Comparison of ENCODE assay signal across 1 cellular context in the genomic region with DNA sequence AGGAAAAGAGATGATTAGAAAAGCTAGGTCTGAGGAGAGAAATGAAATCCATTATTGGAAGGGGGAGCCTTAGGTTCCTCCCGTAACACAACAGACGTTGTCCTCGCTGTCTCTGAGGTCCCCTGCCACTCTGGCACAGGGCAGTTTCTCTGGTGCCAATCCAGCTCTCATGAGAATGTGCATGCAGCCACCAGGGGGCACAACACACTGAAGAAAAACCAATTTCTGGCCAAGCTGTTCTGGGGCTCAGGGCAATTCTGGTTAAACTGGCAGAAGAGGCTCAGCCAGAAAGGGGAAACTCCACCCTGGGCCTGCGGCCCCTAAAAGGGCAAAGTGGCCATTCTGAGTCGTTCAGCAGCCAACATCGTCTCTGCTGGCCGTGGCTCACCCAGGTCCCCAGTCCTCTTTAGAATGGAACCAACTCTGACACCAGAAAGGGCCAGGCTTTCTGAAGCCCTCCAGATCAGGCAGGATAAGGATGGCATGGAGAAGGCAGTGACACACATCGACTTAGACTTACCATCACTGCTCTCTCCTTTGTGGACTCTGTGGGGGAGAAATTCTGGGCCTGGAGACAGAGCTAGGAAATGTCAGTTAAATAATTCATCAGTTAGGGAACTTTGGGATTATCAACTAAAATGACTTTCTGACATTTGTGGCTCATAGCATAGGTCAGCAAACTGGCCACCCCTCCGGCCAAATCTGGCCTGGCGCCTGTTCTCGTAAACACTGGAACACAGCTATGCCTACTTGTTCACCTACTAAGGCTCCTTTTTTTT.
TF ChIP-seq lines count a peak whose summit lies in the region.

No MANE protein-coding gene starts in this region.

TF ChIP-seq in GM12878, 131 proteins besides CTCF, POLR2A, EP300 and RAD21 (continued from another document):
- TF ChIP-seq E4F1 (IDR thresholded peaks at IDR 0.05; ENCODE audit: borderline replicate concordance, partially characterized antibody) (no peak), SIX5 (IDR thresholded peaks at IDR 0.05; ENCODE audit: low read depth, low read length, severe bottlenecking) (no peak), MTA2 (IDR thresholded peaks at IDR 0.05; ENCODE audit: low read depth) (no peak), ZBTB33 (IDR thresholded peaks at IDR 0.05) (no peak), SUZ12 (IDR thresholded peaks at IDR 0.05; ENCODE audit: unreplicated experiment) (no peak), RELA (IDR thresholded peaks at IDR 0.05; ENCODE audit: borderline replicate concordance, partially characterized antibody) (peak; percentile 22), IKZF1 (conservative IDR thresholded peaks at IDR 0.05) (no peak), IRF4 (IDR thresholded peaks at IDR 0.05; ENCODE audit: low read depth, low read length) (no peak), TCF12 (IDR thresholded peaks at IDR 0.05; ENCODE audit: low read depth, low read length) (no peak), HCFC1 (IDR thresholded peaks at IDR 0.05; ENCODE audit: low read length) (no peak), MYB (IDR thresholded peaks at IDR 0.05; ENCODE audit: borderline replicate concordance, low read depth, low read length) (no peak), RUNX3 (IDR thresholded peaks at IDR 0.05; ENCODE audit: low read length) (no peak), NFIC (IDR thresholded peaks at IDR 0.05; ENCODE audit: low read depth, low read length) (no peak), YY1 (IDR thresholded peaks at IDR 0.05; ENCODE audit: low read depth, low read length) (peak; percentile 74), CEBPB (IDR thresholded peaks at IDR 0.05; ENCODE audit: borderline replicate concordance in 1 of 2, low read depth in 2 of 2, low read length in 2 of 2) (no peak), POLR2AphosphoS2 (IDR thresholded peaks at IDR 0.05; ENCODE audit: low read depth, low read length) (no peak), BACH1 (IDR thresholded peaks at IDR 0.05; ENCODE audit: borderline replicate concordance) (no peak), LARP7 (IDR thresholded peaks at IDR 0.05) (no peak), NFXL1 (IDR thresholded peaks at IDR 0.05; ENCODE audit: borderline replicate concordance) (no peak), ZNF384 (IDR thresholded peaks at IDR 0.05; ENCODE audit: borderline replicate concordance, low read depth, low read length) (no peak), WRNIP1 (IDR thresholded peaks at IDR 0.05; ENCODE audit: borderline replicate concordance, low read depth, low read length) (no peak), BRCA1 (IDR thresholded peaks at IDR 0.05; ENCODE audit: low read depth, low read length) (no peak), ZBED1 (IDR thresholded peaks at IDR 0.05; ENCODE audit: borderline replicate concordance) (no peak), SMC3 (IDR thresholded peaks at IDR 0.05; ENCODE audit: borderline replicate concordance, low read length) (peak; percentile 93), CHD1 (IDR thresholded peaks at IDR 0.05; ENCODE audit: low read depth, low read length) (no peak), CHD4 (IDR thresholded peaks at IDR 0.05) (no peak), SMARCA5 (IDR thresholded peaks at IDR 0.05) (no peak; the same call in 1 of the 2 replicates), BCL11A (IDR thresholded peaks at IDR 0.05; ENCODE audit: low read depth, low read length) (0 out of 2 replicates have a peak, but pooled peaks have one; percentile 17), SRF (IDR thresholded peaks at IDR 0.05; ENCODE audit: low read depth in 2 of 2, low read length in 2 of 2) (no peak), BHLHE40 (IDR thresholded peaks at IDR 0.05; ENCODE audit: borderline replicate concordance in 1 of 2, low read depth in 2 of 2, low read length in 1 of 2) (0 out of 4 replicates have a peak, but pooled peaks of 1 of the 2 experiments have one; percentile 18), TCF7 (IDR thresholded peaks at IDR 0.05; ENCODE audit: borderline replicate concordance) (no peak), NBN (IDR thresholded peaks at IDR 0.05) (no peak), SREBF2 (IDR thresholded peaks at IDR 0.05; ENCODE audit: low read length) (no peak), EED (IDR thresholded peaks at IDR 0.05; ENCODE audit: low read depth) (no peak), RELB (IDR thresholded peaks at IDR 0.05; ENCODE audit: low read depth) (no peak), IKZF2 (IDR thresholded peaks at IDR 0.05) (no peak), MXI1 (IDR thresholded peaks at IDR 0.05; ENCODE audit: low read depth, low read length) (no peak), NKRF (conservative IDR thresholded peaks at IDR 0.05) (no peak), POU2F2 (IDR thresholded peaks at IDR 0.05; ENCODE audit: borderline replicate concordance, low read depth, low read length) (peak; percentile 29; the same call in 1 of the 3 replicates), YBX1 (IDR thresholded peaks at IDR 0.05) (no peak), KLF5 (IDR thresholded peaks at IDR 0.05; ENCODE audit: partially characterized antibody) (no peak), ATF7 (IDR thresholded peaks at IDR 0.05; ENCODE audit: low read depth) (no peak), PKNOX1 (IDR thresholded peaks at IDR 0.05) (0 out of 2 replicates have a peak, but pooled peaks have one; percentile 19), STAT3 (IDR thresholded peaks at IDR 0.05; ENCODE audit: low read depth, low read length) (no peak)
- TF ChIP-seq, protein P1, sequence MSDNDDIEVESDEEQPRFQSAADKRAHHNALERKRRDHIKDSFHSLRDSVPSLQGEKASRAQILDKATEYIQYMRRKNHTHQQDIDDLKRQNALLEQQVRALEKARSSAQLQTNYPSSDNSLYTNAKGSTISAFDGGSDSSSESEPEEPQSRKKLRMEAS (IDR thresholded peaks at IDR 0.05; ENCODE audit: low read depth, low read length) = no peak
- TF ChIP-seq, protein P2, sequence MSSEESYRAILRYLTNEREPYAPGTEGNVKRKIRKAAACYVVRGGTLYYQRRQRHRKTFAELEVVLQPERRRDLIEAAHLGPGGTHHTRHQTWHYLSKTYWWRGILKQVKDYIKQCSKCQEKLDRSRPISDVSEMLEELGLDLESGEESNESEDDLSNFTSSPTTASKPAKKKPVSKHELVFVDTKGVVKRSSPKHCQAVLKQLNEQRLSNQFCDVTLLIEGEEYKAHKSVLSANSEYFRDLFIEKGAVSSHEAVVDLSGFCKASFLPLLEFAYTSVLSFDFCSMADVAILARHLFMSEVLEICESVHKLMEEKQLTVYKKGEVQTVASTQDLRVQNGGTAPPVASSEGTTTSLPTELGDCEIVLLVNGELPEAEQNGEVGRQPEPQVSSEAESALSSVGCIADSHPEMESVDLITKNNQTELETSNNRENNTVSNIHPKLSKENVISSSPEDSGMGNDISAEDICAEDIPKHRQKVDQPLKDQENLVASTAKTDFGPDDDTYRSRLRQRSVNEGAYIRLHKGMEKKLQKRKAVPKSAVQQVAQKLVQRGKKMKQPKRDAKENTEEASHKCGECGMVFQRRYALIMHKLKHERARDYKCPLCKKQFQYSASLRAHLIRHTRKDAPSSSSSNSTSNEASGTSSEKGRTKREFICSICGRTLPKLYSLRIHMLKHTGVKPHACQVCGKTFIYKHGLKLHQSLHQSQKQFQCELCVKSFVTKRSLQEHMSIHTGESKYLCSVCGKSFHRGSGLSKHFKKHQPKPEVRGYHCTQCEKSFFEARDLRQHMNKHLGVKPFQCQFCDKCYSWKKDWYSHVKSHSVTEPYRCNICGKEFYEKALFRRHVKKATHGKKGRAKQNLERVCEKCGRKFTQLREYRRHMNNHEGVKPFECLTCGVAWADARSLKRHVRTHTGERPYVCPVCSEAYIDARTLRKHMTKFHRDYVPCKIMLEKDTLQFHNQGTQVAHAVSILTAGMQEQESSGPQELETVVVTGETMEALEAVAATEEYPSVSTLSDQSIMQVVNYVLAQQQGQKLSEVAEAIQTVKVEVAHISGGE (CRISPR knock-in tag; IDR thresholded peaks at IDR 0.05) = no peak
- TF ChIP-seq, protein P3, sequence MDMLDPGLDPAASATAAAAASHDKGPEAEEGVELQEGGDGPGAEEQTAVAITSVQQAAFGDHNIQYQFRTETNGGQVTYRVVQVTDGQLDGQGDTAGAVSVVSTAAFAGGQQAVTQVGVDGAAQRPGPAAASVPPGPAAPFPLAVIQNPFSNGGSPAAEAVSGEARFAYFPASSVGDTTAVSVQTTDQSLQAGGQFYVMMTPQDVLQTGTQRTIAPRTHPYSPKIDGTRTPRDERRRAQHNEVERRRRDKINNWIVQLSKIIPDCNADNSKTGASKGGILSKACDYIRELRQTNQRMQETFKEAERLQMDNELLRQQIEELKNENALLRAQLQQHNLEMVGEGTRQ (IDR thresholded peaks at IDR 0.05; ENCODE audit: borderline replicate concordance, low read depth, low read length) = no peak
